In genomic region chr4:48226199-48226598, GRCh38 we compare ENCODE assay signal across 22 cellular contexts.
"Had no signal": no experiment of that assay in that cellular context is flagged by ENCODE, and none has a peak within 500 bp of the region (broad histone marks: within the 10 kb centered on the region; RNA-seq: fewer than 3 reads in every experiment).

No MANE protein-coding gene starts in this region.

- H3K4me2 ChIP-seq: hepatocyte had no signal

- H3K9me3 Mint-ChIP-seq: activated CD4-positive, alpha-beta memory T cell treated with anti-CD3 and anti-CD28 coated beads, Interleukin-2, amount 10 ng/mL, durations not matched to agents 7 days and 5 days; activated CD4-positive, alpha-beta T cell treated with anti-CD3 and anti-CD28 coated beads, Interleukin-2, amount 10 ng/mL, durations not matched to agents 24 days and 14 days; activated naive CD4-positive, alpha-beta T cell treated with anti-CD3 and anti-CD28 coated beads, Interleukin-2, amount 10 ng/mL, durations not matched to agents 7 days and 5 days; naive thymus-derived CD4-positive, alpha-beta T cell had no signal

- H3K9me3 ChIP-seq: esophagus muscularis mucosa, left ventricle myocardium inferior, ovary, prostate gland, spleen, testis, vagina had no signal

- H3K27me3 Mint-ChIP-seq: activated CD4-positive, alpha-beta memory T cell treated with anti-CD3 and anti-CD28 coated beads, Interleukin-2, amount 10 ng/mL, durations not matched to agents 7 days and 5 days; activated CD4-positive, alpha-beta T cell treated with anti-CD3 and anti-CD28 coated beads, Interleukin-2, amount 10 ng/mL, durations not matched to agents 24 days and 14 days; activated naive CD4-positive, alpha-beta T cell treated with anti-CD3 and anti-CD28 coated beads, Interleukin-2, amount 10 ng/mL, durations not matched to agents 7 days and 5 days had no signal

- H3K27ac ChIP-seq: coronary artery, esophagus muscularis mucosa, hepatocyte, left ventricle myocardium inferior, ovary, prostate gland, testis, vagina had no signal

- H3K4me1 Mint-ChIP-seq: activated CD4-positive, alpha-beta memory T cell treated with anti-CD3 and anti-CD28 coated beads, Interleukin-2, amount 10 ng/mL, durations not matched to agents 7 days and 5 days; activated CD4-positive, alpha-beta T cell treated with anti-CD3 and anti-CD28 coated beads, Interleukin-2, amount 10 ng/mL, durations not matched to agents 24 days and 14 days; activated naive CD4-positive, alpha-beta T cell treated with anti-CD3 and anti-CD28 coated beads, Interleukin-2, amount 10 ng/mL, durations not matched to agents 7 days and 5 days had no signal

- H3K27ac Mint-ChIP-seq: activated CD4-positive, alpha-beta memory T cell treated with anti-CD3 and anti-CD28 coated beads, Interleukin-2, amount 10 ng/mL, durations not matched to agents 7 days and 5 days; activated CD4-positive, alpha-beta T cell treated with anti-CD3 and anti-CD28 coated beads, Interleukin-2, amount 10 ng/mL, durations not matched to agents 24 days and 14 days; activated naive CD4-positive, alpha-beta T cell treated with anti-CD3 and anti-CD28 coated beads, Interleukin-2, amount 10 ng/mL, durations not matched to agents 7 days and 5 days had no signal

- H3K4me3 ChIP-seq: coronary artery, esophagus muscularis mucosa, hepatocyte, left ventricle myocardium inferior, ovary, prostate gland, spleen, testis, vagina had no signal

- H2AFZ ChIP-seq: hepatocyte had no signal

- FAIRE-seq: frontal cortex had no signal

- H3K36me3 ChIP-seq: esophagus muscularis mucosa, left ventricle myocardium inferior, ovary, prostate gland, vagina had no signal

- H3K27me3 ChIP-seq: esophagus muscularis mucosa, hepatocyte, ovary, spleen, testis, vagina had no signal

- H3K4me1 ChIP-seq: esophagus muscularis mucosa, left ventricle myocardium inferior, prostate gland, testis had no signal

- DNase-seq: activated CD4-positive, alpha-beta memory T cell treated with anti-CD3 and anti-CD28 coated beads, Interleukin-2, amount 10 ng/mL, durations not matched to agents 7 days and 5 days; activated CD4-positive, alpha-beta T cell treated with anti-CD3 and anti-CD28 coated beads, Interleukin-2, amount 10 ng/mL, durations not matched to agents 24 days and 14 days; activated effector memory CD4-positive, alpha-beta T cell treated with anti-CD3 and anti-CD28 coated beads, Interleukin-2, amount 50 U/mL, for 16 hours; activated naive CD4-positive, alpha-beta T cell treated with anti-CD3 and anti-CD28 coated beads, Interleukin-2, amount 10 ng/mL, durations not matched to agents 7 days and 5 days; amygdala; cerebellar nuclear complex; glutamatergic neuron; kidney glomerular epithelial cell; left ventricle myocardium inferior; naive thymus-derived CD4-positive, alpha-beta T cell; ovary; spleen; stimulated activated CD4-positive, alpha-beta T cell treated with anti-CD3 and anti-CD28 coated beads, Interleukin-4, amount 100 ng/mL, for 1 hour; stimulated activated naive CD4-positive, alpha-beta T cell; testis; trophoblast cell had no signal

- H3K36me3 Mint-ChIP-seq: activated naive CD4-positive, alpha-beta T cell treated with anti-CD3 and anti-CD28 coated beads, Interleukin-2, amount 10 ng/mL, durations not matched to agents 7 days and 5 days had no signal

- H3K4me3 Mint-ChIP-seq: activated CD4-positive, alpha-beta memory T cell treated with anti-CD3 and anti-CD28 coated beads, Interleukin-2, amount 10 ng/mL, durations not matched to agents 7 days and 5 days; activated CD4-positive, alpha-beta T cell treated with anti-CD3 and anti-CD28 coated beads, Interleukin-2, amount 10 ng/mL, durations not matched to agents 24 days and 14 days; activated naive CD4-positive, alpha-beta T cell treated with anti-CD3 and anti-CD28 coated beads, Interleukin-2, amount 10 ng/mL, durations not matched to agents 7 days and 5 days; naive thymus-derived CD4-positive, alpha-beta T cell had no signal

- H3K79me2 ChIP-seq: hepatocyte had no signal

- ATAC-seq: naive thymus-derived CD4-positive, alpha-beta T cell had no signal
